In genomic region chr10:2949948-2950354, GRCh38 we compare ENCODE assay signal across 9 cellular contexts.
DNase-seq lines count a peak whose midpoint lies in the region; ATAC-seq and TF ChIP-seq lines count a peak whose summit lies in the region.
"Had no signal": no experiment of that assay in that cellular context is flagged by ENCODE, and none has a peak within 500 bp of the region (broad histone marks: within the 10 kb centered on the region; RNA-seq: fewer than 3 reads in every experiment).

No MANE protein-coding gene starts in this region.

- H3K27ac Mint-ChIP-seq in MCF 10A (ENCODE audit: low read depth, unreplicated experiment) = peak overlapping the region; percentile 32
- H3K27ac Mint-ChIP-seq: natural killer cell treated with Interleukin-12 subunit alpha and Interleukin-12 subunit beta and Interleukin-15 and Interleukin-18, amount 100 ng/mL, for 72 hours had no signal

- DNase-seq in MCF 10A (ENCODE audit: unreplicated experiment) (peak; percentile 82), breast epithelium (ENCODE audit: low spot score in 2 of 2) (no peak), amniotic epithelial cell (ENCODE audit: low read depth) (peak; percentile 55), COR-L47 (lab: John Stamatoyannopoulos, UW) (no peak), NCI-H526 (lab: John Stamatoyannopoulos, UW) (no peak), SIG-M5 (lab: John Stamatoyannopoulos, UW) (no peak)

- H3K36me3 Mint-ChIP-seq in MCF 10A (ENCODE audit: insufficient read depth, unreplicated experiment) = no peaks in the 10 kb centered on the region
- H3K36me3 Mint-ChIP-seq: natural killer cell treated with Interleukin-12 subunit alpha and Interleukin-12 subunit beta and Interleukin-15 and Interleukin-18, amount 100 ng/mL, for 72 hours had no signal

- intact Hi-C loops in MCF 10A (cut with micrococcal nuclease) (no loop called here), breast epithelium (cut with DNase I; ENCODE audit: low total_unique reads) (no loop called here)

- no peak overlapping the region for H3K4me3 ChIP-seq in breast epithelium

- peaks cover 0 to 7% of the 10 kb centered on the region in 2 donors for H3K27me3 ChIP-seq in breast epithelium

- peak; percentile 69 for ATAC-seq in HG03442 (IDR thresholded peaks at IDR 0.05; ENCODE audit: unreplicated experiment)
- ATAC-seq in GM19328 (IDR thresholded peaks at IDR 0.05; ENCODE audit: unreplicated experiment) = no peak

- H3K4me1 Mint-ChIP-seq in MCF 10A (ENCODE audit: insufficient read depth, unreplicated experiment) = peaks cover 14% of the 10 kb centered on the region

- peak overlapping the region; percentile 60 for H3K4me3 Mint-ChIP-seq in MCF 10A (ENCODE audit: unreplicated experiment)
- H3K4me3 Mint-ChIP-seq: natural killer cell treated with Interleukin-12 subunit alpha and Interleukin-12 subunit beta and Interleukin-15 and Interleukin-18, amount 100 ng/mL, for 72 hours had no signal

- peaks cover 16% of the 10 kb centered on the region for H3K27me3 Mint-ChIP-seq in MCF 10A (ENCODE audit: insufficient read depth, unreplicated experiment)

- no peaks in the 10 kb centered on the region for H3K9me3 Mint-ChIP-seq in MCF 10A (ENCODE audit: unreplicated experiment)
- H3K9me3 Mint-ChIP-seq: natural killer cell treated with Interleukin-12 subunit alpha and Interleukin-12 subunit beta and Interleukin-15 and Interleukin-18, amount 100 ng/mL, for 72 hours had no signal

- no peaks in the 10 kb centered on the region for H3K4me1 ChIP-seq in breast epithelium

- H3K9me3 ChIP-seq in breast epithelium = no peaks in the 10 kb centered on the region

- no peak overlapping the region for H3K27ac ChIP-seq in breast epithelium

- POLR2A ChIA-PET in MCF 10A (lab: Yijun Ruan, JAX) = interaction anchor here (1.1 kb wide), 1 partner anchor 9 kb away, joined by 4 read pairs; no protein-coding TSS in a partner anchor

- BruUV-seq in MCF 10A (replicated peaks; lab: Mats Ljungman, UMichigan) = no TSS peak

- TF ChIP-seq POLR2A in breast epithelium (IDR thresholded peaks at IDR 0.05) = no peak

- CTCF ChIA-PET in MCF 10A (lab: Yijun Ruan, JAX) = no interaction called here

- H3K36me3 ChIP-seq in breast epithelium = no peaks in the 10 kb centered on the region

- TF ChIP-seq CTCF in MCF 10A (IDR thresholded peaks at IDR 0.05; ENCODE audit: unreplicated experiment) = no peak
- TF ChIP-seq CTCF in breast epithelium (IDR thresholded peaks at IDR 0.05) = no peak

Comparison
In these comparisons a context has a peak if more than half of its experiments do, and no peak if none do; other contexts are left out.
1. DNase-seq: peak in MCF 10A (single experiment) and amniotic epithelial cell (single experiment); none in breast epithelium (0 of 2), COR-L47 (single experiment), NCI-H526 (0 of 2) and SIG-M5 (single experiment).